In genomic region chr3:171028025-171028778, GRCh38 we compare ENCODE assay signal across 1 cellular context.
TF ChIP-seq lines count a peak whose summit lies in the region.

No MANE protein-coding gene starts in this region.

TF ChIP-seq in H1, 55 proteins besides CTCF, POLR2A, EP300 and RAD21 (continued from another document):
- TF ChIP-seq MAX (IDR thresholded peaks at IDR 0.05) (peak; percentile 21; the same call in 1 of the 2 replicates), SP1 (IDR thresholded peaks at IDR 0.05; ENCODE audit: low read depth, low read length) (peak; percentile 16; the same call in 1 of the 2 replicates), SP2 (IDR thresholded peaks at IDR 0.05; ENCODE audit: low read length) (no peak), ASH2L (IDR thresholded peaks at IDR 0.05; ENCODE audit: low read length) (peak; percentile 47), TBP (IDR thresholded peaks at IDR 0.05; ENCODE audit: low read depth, low read length) (peak; percentile 38; the same call in 1 of the 2 replicates), PHF8 (conservative IDR thresholded peaks at IDR 0.05; ENCODE audit: low read depth, low read length) (no peak), CTBP2 (IDR thresholded peaks at IDR 0.05; ENCODE audit: borderline replicate concordance, insufficient read depth, insufficient read length, low read length) (no peak), SUZ12 (IDR thresholded peaks at IDR 0.05; ENCODE audit: low read length) (peak; percentile 56)
